ENCODE assay signal across 9 cellular contexts in the genomic region with DNA sequence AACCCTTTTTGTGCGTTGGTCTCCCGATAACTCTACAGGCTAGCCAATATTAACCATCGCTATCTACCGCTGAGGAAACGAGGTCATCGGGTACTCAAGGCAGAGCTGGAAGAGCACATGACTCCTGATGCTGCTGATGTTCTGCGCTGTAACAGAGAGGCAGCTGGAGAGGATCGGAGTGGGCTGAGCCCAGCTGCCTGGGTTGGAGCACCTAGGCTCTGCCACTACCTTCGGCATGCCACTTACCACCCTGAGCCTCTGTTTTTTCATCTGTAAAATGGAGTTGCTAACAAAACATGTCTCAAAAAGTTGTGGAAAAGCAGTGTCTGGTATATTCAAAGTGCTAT. TPM values are rescaled to one million over a fixed set of nuclear protein-coding genes. Genes with fewer than 3 reads are reported as not detected.
DNase-seq lines count a peak whose midpoint lies in the region; ATAC-seq and FAIRE-seq lines count a peak whose summit lies in the region.
"Had no signal": no experiment of that assay in that cellular context is flagged by ENCODE, and none has a peak within 500 bp of the region (broad histone marks: within the 10 kb centered on the region; RNA-seq: fewer than 3 reads in every experiment).

No MANE protein-coding gene starts in this region.

- peaks cover 11% of the 10 kb centered on the region for H3K4me1 Mint-ChIP-seq in activated naive CD8-positive, alpha-beta T cell treated with anti-CD3 and anti-CD28 coated beads for 36 hours
- peaks cover 15 to 17% of the 10 kb centered on the region in 2 donors for H3K4me1 Mint-ChIP-seq in stimulated activated naive B cell treated with anti-CD40 and anti-IgM and Interleukin-4, amounts not matched to agents 10 μg/mL and 1 μg/mL and 100 μg/mL, for 72 hours

- H3K4me3 ChIP-seq in BLaER1 treated with 17β-estradiol and CSF1 and Interleukin-3, amounts not matched to agents 10 nM and 100 nM: peak overlapping the region; percentile 65 to 78 (median 72)
- peak overlapping the region; percentile 70 for H3K4me3 ChIP-seq in iPS-18c (ENCODE audit: insufficient read depth, low read depth, low read length)

- peaks cover 0 to 10% (median 0%) of the 10 kb centered on the region in 11 experiments; a peak in 3 of 22 replicates for H3K27me3 ChIP-seq in BLaER1 treated with 17β-estradiol and CSF1 and Interleukin-3, amounts not matched to agents 10 nM and 100 nM

- H3K4me2 ChIP-seq in BLaER1 treated with 17β-estradiol and CSF1 and Interleukin-3, amounts not matched to agents 10 nM and 100 nM: peak overlapping the region; percentile 92 to 100 (median 98)

- H3K27me3 Mint-ChIP-seq in activated naive CD8-positive, alpha-beta T cell treated with anti-CD3 and anti-CD28 coated beads for 36 hours: no peaks in the 10 kb centered on the region
- peaks cover 10 to 14% of the 10 kb centered on the region in 2 donors for H3K27me3 Mint-ChIP-seq in stimulated activated naive B cell treated with anti-CD40 and anti-IgM and Interleukin-4, amounts not matched to agents 10 μg/mL and 1 μg/mL and 100 μg/mL, for 72 hours

- H4K20me1 ChIP-seq in BLaER1 treated with 17β-estradiol and CSF1 and Interleukin-3, amounts not matched to agents 10 nM and 100 nM: no peaks in the 10 kb centered on the region

- H3K4me3 Mint-ChIP-seq in activated naive CD8-positive, alpha-beta T cell treated with anti-CD3 and anti-CD28 coated beads for 36 hours: peak overlapping the region; percentile 76
- peak overlapping the region; percentile 81 to 88 for H3K4me3 Mint-ChIP-seq in stimulated activated naive B cell treated with anti-CD40 and anti-IgM and Interleukin-4, amounts not matched to agents 10 μg/mL and 1 μg/mL and 100 μg/mL, for 72 hours

- no peaks in the 10 kb centered on the region for H3K36me3 Mint-ChIP-seq in activated naive CD8-positive, alpha-beta T cell treated with anti-CD3 and anti-CD28 coated beads for 36 hours
- no peaks in the 10 kb centered on the region for H3K36me3 Mint-ChIP-seq in stimulated activated naive B cell treated with anti-CD40 and anti-IgM and Interleukin-4, amounts not matched to agents 10 μg/mL and 1 μg/mL and 100 μg/mL, for 72 hours

- peak overlapping the region in 9 of 11 experiments; percentile 69 to 82 (median 77); a peak in 13 of 22 replicates for H3K9ac ChIP-seq in BLaER1 treated with 17β-estradiol and CSF1 and Interleukin-3, amounts not matched to agents 10 nM and 100 nM

- peaks cover 0 to 16% (median 4%) of the 10 kb centered on the region in 11 experiments; a peak in 5 of 22 replicates for H3K36me3 ChIP-seq in BLaER1 treated with 17β-estradiol and CSF1 and Interleukin-3, amounts not matched to agents 10 nM and 100 nM

- H3K9me3 ChIP-seq in BLaER1 treated with 17β-estradiol and CSF1 and Interleukin-3, amounts not matched to agents 10 nM and 100 nM (replicated peaks in 1 of 11): no peaks in the 10 kb centered on the region
- no peaks in the 10 kb centered on the region for H3K9me3 ChIP-seq in iPS-18c (ENCODE audit: control insufficient read depth, insufficient read depth, low read length)

- peak; percentile 4 for FAIRE-seq in HTR-8/SVneo (lab: Jason Lieb, UNC)

- no peaks in the 10 kb centered on the region for H3K9me3 Mint-ChIP-seq in activated naive CD8-positive, alpha-beta T cell treated with anti-CD3 and anti-CD28 coated beads for 36 hours
- H3K9me3 Mint-ChIP-seq in stimulated activated naive B cell treated with anti-CD40 and anti-IgM and Interleukin-4, amounts not matched to agents 10 μg/mL and 1 μg/mL and 100 μg/mL, for 72 hours: no peaks in the 10 kb centered on the region

- ATAC-seq in stimulated activated naive B cell treated with anti-CD40 and anti-IgM and Interleukin-4, amounts not matched to agents 10 μg/mL and 1 μg/mL and 100 μg/mL, for 72 hours (replicated peaks): peak; percentile 26 to 31
- ATAC-seq in GM19395 (IDR thresholded peaks at IDR 0.05; ENCODE audit: unreplicated experiment): no peak

- DNase-seq in HTR-8/SVneo (ENCODE audit: insufficient read length, low spot score): no peak
- DNase-seq in activated naive CD8-positive, alpha-beta T cell treated with anti-CD3 and anti-CD28 coated beads for 36 hours: no peak
- DNase-seq in stimulated activated naive B cell treated with anti-CD40 and anti-IgM and Interleukin-4, amounts not matched to agents 10 μg/mL and 1 μg/mL and 100 μg/mL, for 72 hours: no peak
- DNase-seq in GM03348 (ENCODE audit: low spot score): no peak
- no peak for DNase-seq in GM19238 (ENCODE audit: insufficient read length, low spot score)

- peak overlapping the region; percentile 54 for H3K27ac Mint-ChIP-seq in activated naive CD8-positive, alpha-beta T cell treated with anti-CD3 and anti-CD28 coated beads for 36 hours
- H3K27ac Mint-ChIP-seq in stimulated activated naive B cell treated with anti-CD40 and anti-IgM and Interleukin-4, amounts not matched to agents 10 μg/mL and 1 μg/mL and 100 μg/mL, for 72 hours: no peak overlapping the region

- H3K27ac ChIP-seq in BLaER1 treated with 17β-estradiol and CSF1 and Interleukin-3, amounts not matched to agents 10 nM and 100 nM: no peak overlapping the region; a peak in 1 of 22 replicates

- peaks cover 25 to 63% (median 51%) of the 10 kb centered on the region in 10 experiments for H3K4me1 ChIP-seq in BLaER1 treated with 17β-estradiol and CSF1 and Interleukin-3, amounts not matched to agents 10 nM and 100 nM

RNA-seq across cellular contexts. Expression of gene SLC46A1, which starts 0.4 kb away (rescaled TPM):
- total RNA-seq in activated naive CD8-positive, alpha-beta T cell treated with anti-CD3 and anti-CD28 coated beads for 36 hours: 1 to 10 TPM; 5.2 to 6.1 TPM

RNA-seq across cellular contexts. Expression of gene SARM1, which starts 35.0 kb away (rescaled TPM):
- 10 to 100 TPM; 25.7 to 29.0 TPM for total RNA-seq in activated naive CD8-positive, alpha-beta T cell treated with anti-CD3 and anti-CD28 coated beads for 36 hours

RNA-seq across cellular contexts. Expression of gene VTN, which starts 36.3 kb away (rescaled TPM):
- total RNA-seq in activated naive CD8-positive, alpha-beta T cell treated with anti-CD3 and anti-CD28 coated beads for 36 hours: under 1 TPM; 0.22 to 0.35 TPM

RNA-seq across cellular contexts. Expression of gene SEBOX, which starts 41.5 kb away (rescaled TPM):
- total RNA-seq in activated naive CD8-positive, alpha-beta T cell treated with anti-CD3 and anti-CD28 coated beads for 36 hours: not detected
- total RNA-seq: lung microvascular endothelial cell had no signal

RNA-seq across cellular contexts. Expression of gene POLDIP2, which starts 49.1 kb away (rescaled TPM):
- total RNA-seq in activated naive CD8-positive, alpha-beta T cell treated with anti-CD3 and anti-CD28 coated beads for 36 hours: 100 to 1,000 TPM; 125 to 126 TPM
